ENCODE assay signal across 20 cellular contexts in genomic region chr20:57290178-57290484, GRCh38. TPM values are rescaled to one million over a fixed set of nuclear protein-coding genes. Genes with fewer than 3 reads are reported as not detected.
DNase-seq lines count a peak whose midpoint lies in the region; ATAC-seq, FAIRE-seq and TF ChIP-seq lines count a peak whose summit lies in the region.
"Had no signal": no experiment of that assay in that cellular context is flagged by ENCODE, and none has a peak within 500 bp of the region (broad histone marks: within the 10 kb centered on the region; RNA-seq: fewer than 3 reads in every experiment).

No MANE protein-coding gene starts in this region.

- no peak overlapping the region for H4K8ac ChIP-seq in neuronal stem cell (ENCODE audit: low read depth, low read length)

- H3K4me2 ChIP-seq in neuronal stem cell (ENCODE audit: insufficient read depth, low read length, poor library complexity, severe bottlenecking), result no peak overlapping the region
- no peak overlapping the region for H3K4me2 ChIP-seq in hepatocyte
- no peak overlapping the region for H3K4me2 ChIP-seq in PC-9

- H3K79me2 ChIP-seq in hepatocyte (no peaks in the 10 kb centered on the region), PC-9 (ENCODE audit: low read depth) (no peaks in the 10 kb centered on the region)

- no peak overlapping the region for H3K23ac ChIP-seq in neuronal stem cell (ENCODE audit: low read depth, low read length, poor library complexity)

- H3K79me1 ChIP-seq in neuronal stem cell (ENCODE audit: low read depth, low read length), result no peaks in the 10 kb centered on the region

- no peak overlapping the region for H3K9ac ChIP-seq in kidney (ENCODE audit: low read length in 2 of 2)
- no peak overlapping the region for H3K9ac ChIP-seq in neuronal stem cell (ENCODE audit: low read depth, low read length, poor library complexity)

- H2BK5ac ChIP-seq in neuronal stem cell (ENCODE audit: low read length), result peak overlapping the region; percentile 7

- no peak overlapping the region for H2BK15ac ChIP-seq in neuronal stem cell (ENCODE audit: low read length)

- H3F3A ChIP-seq in PC-9 (ENCODE audit: insufficient read depth, low read depth), result no peaks in the 10 kb centered on the region

- peak overlapping the region; percentile 88 for H3K18ac ChIP-seq in neuronal stem cell (ENCODE audit: low read length)

- H4K20me1 ChIP-seq in hepatocyte (ENCODE audit: insufficient read depth, poor library complexity, severe bottlenecking), result no peaks in the 10 kb centered on the region
- no peaks in the 10 kb centered on the region for H4K20me1 ChIP-seq in PC-9 (ENCODE audit: insufficient read depth)

- H2BK120ac ChIP-seq in neuronal stem cell (ENCODE audit: low read depth, low read length), result no peak overlapping the region

- H3K27ac ChIP-seq in kidney (ENCODE audit: low read depth in 2 of 2, low read length in 2 of 2) (no peak overlapping the region), neuronal stem cell (replicated peaks; ENCODE audit: low read length) (no peak overlapping the region), hepatocyte (no peak overlapping the region), PC-9 (no peak overlapping the region)

- H2AK5ac ChIP-seq in neuronal stem cell (ENCODE audit: low read depth, low read length), result peak overlapping the region; percentile 56

- no peak overlapping the region for H4K91ac ChIP-seq in neuronal stem cell (ENCODE audit: low read depth, low read length, poor library complexity)

- no peak overlapping the region for H3K4ac ChIP-seq in neuronal stem cell (ENCODE audit: low read length)

- no TSS peak for BruUV-seq in PC-9 (replicated peaks; lab: Mats Ljungman, UMichigan)

- TF ChIP-seq CTCF in kidney (IDR thresholded peaks at IDR 0.05; ENCODE audit: borderline replicate concordance, extremely low read depth, insufficient read depth) (no peak), hepatocyte (IDR thresholded peaks at IDR 0.05; ENCODE audit: poor library complexity) (no peak), PC-9 (conservative IDR thresholded peaks at IDR 0.05) (no peak)

- intact Hi-C loops in kidney (cut with DNase I), result no loop called here
- intact Hi-C loops in PC-9 (cut with micrococcal nuclease; ENCODE audit: unreplicated experiment), result no loop called here

- H3K4me1 ChIP-seq in kidney (ENCODE audit: control insufficient read depth in 1 of 2, insufficient read depth in 1 of 2, low read depth in 1 of 2, low read length in 2 of 2) (peaks cover 0 to 3% of the 10 kb centered on the region in 2 donors), neuronal stem cell (ENCODE audit: control insufficient read depth in 2 of 2, insufficient read depth in 1 of 2, low read depth in 1 of 2, low read length in 2 of 2) (peaks cover 45 to 52% of the 10 kb centered on the region in 2 donors), hepatocyte (ENCODE audit: insufficient read depth) (peaks cover 16% of the 10 kb centered on the region), PC-9 (replicated peaks; ENCODE audit: insufficient read depth) (no peaks in the 10 kb centered on the region)
- H3K4me1 ChIP-seq: BE2C had no signal

- WGBS in neuronal stem cell (ENCODE audit: extremely low coverage in 2 of 2, insufficient read length in 2 of 2, insufficient replicate concordance in 1 of 2), 2 donors, result no CpG with 5 or more reads among the region's 5 CpGs
- WGBS in hepatocyte (ENCODE audit: low lambda C conversion rate, missing lambda C conversion rate), result 58% methylated on average over 5 of the region's 5 CpGs

- H3K9me3 ChIP-seq in kidney (ENCODE audit: control insufficient read depth in 1 of 2, low read length in 2 of 2) (no peaks in the 10 kb centered on the region), neuronal stem cell (replicated peaks in 1 of 2; ENCODE audit: control insufficient read depth in 2 of 2, insufficient read depth in 1 of 2, low read depth in 1 of 2, low read length in 2 of 2) (peaks cover 0 to 6% of the 10 kb centered on the region in 2 donors), hepatocyte (ENCODE audit: low read depth) (no peaks in the 10 kb centered on the region), PC-9 (ENCODE audit: insufficient read depth, low read depth) (no peaks in the 10 kb centered on the region)
- H3K9me3 ChIP-seq: BE2C had no signal

- CTCF ChIA-PET in PC-9 (lab: Charles Lee), result no interaction called here

- POLR2A ChIA-PET in PC-9 (lab: Charles Lee; ENCODE audit: unreplicated experiment), result no interaction called here

- ATAC-seq in GM21737 (IDR thresholded peaks at IDR 0.05; ENCODE audit: unreplicated experiment), result no peak
- ATAC-seq: GM12878 had no signal

- no peak overlapping the region for H3K14ac ChIP-seq in neuronal stem cell (ENCODE audit: low read length)

- DNase-seq in RPMI7951 (ENCODE audit: low read depth) (peak; percentile 14), kidney (peak; percentile 27), neuronal stem cell (ENCODE audit: low spot score) (no peak), activated gamma-delta T cell treated with Interleukin-2 at 50 U/mL for 16 hours (no peak), hepatocyte (ENCODE audit: low spot score) (no peak), PC-9 (no peak)
- DNase-seq: BE2C; KG1; NCI-H1092 treated with DMSO at 0.1 percent for 48 hours; NCI-H1436 treated with DMSO at 0.1 percent for 48 hours; NCI-H1930; NCI-H510A; NCI-H748 treated with DMSO at 0.1 percent for 48 hours; NK-92 treated with Interleukin-12 subunit alpha and Interleukin-12 subunit beta, amount 100 ng/mL, for 24 hours; OCI-M1; SHP77 had no signal

- H3K36me3 ChIP-seq in kidney (ENCODE audit: control insufficient read depth in 1 of 2, insufficient read depth in 2 of 2, low read length in 2 of 2) (no peaks in the 10 kb centered on the region), neuronal stem cell (replicated peaks in 1 of 2; ENCODE audit: control insufficient read depth in 2 of 2, insufficient read depth in 2 of 2, low read length in 2 of 2) (no peaks in the 10 kb centered on the region), hepatocyte (replicated peaks; ENCODE audit: insufficient read depth, low read depth) (no peaks in the 10 kb centered on the region), PC-9 (ENCODE audit: low read depth) (no peaks in the 10 kb centered on the region)
- H3K36me3 ChIP-seq: BE2C had no signal

- H3K27me3 ChIP-seq in neuronal stem cell (ENCODE audit: control insufficient read depth in 3 of 3, insufficient read depth in 3 of 3, low read depth in 1 of 3, low read length in 3 of 3) (no peaks in the 10 kb centered on the region), hepatocyte (no peaks in the 10 kb centered on the region), PC-9 (ENCODE audit: insufficient read depth, low read depth) (peaks cover 74% of the 10 kb centered on the region)

- no peak overlapping the region for H3K4me3 ChIP-seq in kidney (ENCODE audit: low read length in 2 of 2)
- H3K4me3 ChIP-seq in neuronal stem cell (ENCODE audit: low read length in 2 of 2), result no peak overlapping the region
- H3K4me3 ChIP-seq in hepatocyte, result no peak overlapping the region
- no peak overlapping the region for H3K4me3 ChIP-seq in PC-9
- H3K4me3 ChIP-seq: GM12878 had no signal

- H2AFZ ChIP-seq in neuronal stem cell (ENCODE audit: low read length), result peak overlapping the region; percentile 65
- no peak overlapping the region for H2AFZ ChIP-seq in hepatocyte
- no peak overlapping the region for H2AFZ ChIP-seq in PC-9

- H2BK12ac ChIP-seq in neuronal stem cell (ENCODE audit: low read length), result no peak overlapping the region

- no peak for FAIRE-seq in kidney (lab: Jason Lieb, UNC)
- FAIRE-seq: GM12878, H1 had no signal

- no peaks in the 10 kb centered on the region for H3K9me2 ChIP-seq in hepatocyte (replicated peaks; ENCODE audit: insufficient read depth)
- no peaks in the 10 kb centered on the region for H3K9me2 ChIP-seq in PC-9 (ENCODE audit: insufficient read depth)

RNA-seq across cellular contexts. Expression of gene BMP7, which starts 23.7 kb away (rescaled TPM):
- 0.96 and 0.98 TPM in 2 replicates for total RNA-seq in RPMI7951 (2014; rRNA removed; shearing (Covaris generic))
- 1.6 TPM for total RNA-seq in kidney
- 11.3 TPM for polyA plus RNA-seq in kidney (ENCODE audit: insufficient read depth, low read depth, low replicate concordance)
- 17.6 TPM for polyA plus RNA-seq in neuronal stem cell (2013, experiment 1 of 2)
- 17.7 TPM for polyA plus RNA-seq in neuronal stem cell (2013, experiment 2 of 2)
- total RNA-seq in hepatocyte, result 12.8 and 14.8 TPM in 2 replicates
- polyA plus RNA-seq in hepatocyte, result 9.1 and 11.4 TPM in 2 replicates
- 0.13 and 0.60 TPM in 2 replicates for total RNA-seq in PC-9 (2021)

RNA-seq across cellular contexts. Expression of gene SPO11, which starts 39.5 kb away (rescaled TPM):
- total RNA-seq in RPMI7951 (2014; rRNA removed; shearing (Covaris generic)), result not detected in 2 replicates
- total RNA-seq in kidney, result not detected
- not detected for polyA plus RNA-seq in kidney (ENCODE audit: insufficient read depth, low read depth, low replicate concordance)
- polyA plus RNA-seq in neuronal stem cell (2013, experiment 1 of 2), result not detected
- polyA plus RNA-seq in neuronal stem cell (2013, experiment 2 of 2), result not detected
- total RNA-seq in hepatocyte, result not detected in 2 replicates
- not detected in 2 replicates for polyA plus RNA-seq in hepatocyte
- total RNA-seq in PC-9 (2021), result not detected in 2 replicates
- total RNA-seq: A673, GM12878, H1 had no signal
- polyA plus RNA-seq: GM12878, H1 had no signal

Comparison
In these comparisons a context has a peak if more than half of its experiments do, and no peak if none do; other contexts are left out.
1. DNase-seq: peak in RPMI7951 (single experiment) and kidney (single experiment); none in neuronal stem cell (single experiment), activated gamma-delta T cell treated with Interleukin-2 at 50 U/mL for 16 hours (single experiment), hepatocyte (single experiment) and PC-9 (0 of 2).